In the genomic region with DNA sequence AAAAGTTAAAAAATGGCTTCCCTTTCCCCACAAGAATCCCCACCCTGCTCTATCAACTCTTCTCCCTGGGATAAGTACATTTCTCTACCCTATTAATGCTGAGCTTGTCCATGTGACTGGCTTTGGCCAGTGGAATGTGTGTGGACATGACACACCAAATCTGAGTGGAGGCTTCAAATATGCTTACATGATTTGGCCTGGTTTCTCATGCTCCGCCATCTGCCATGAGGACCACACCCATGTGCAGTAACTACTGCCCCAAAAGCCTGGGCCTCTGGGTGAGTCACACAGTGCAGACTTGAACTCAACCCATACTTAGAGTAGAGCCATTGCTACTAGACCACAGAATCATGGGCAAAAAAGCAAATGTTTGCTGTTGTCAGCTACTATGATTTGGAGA, we compare ENCODE assay signal across 13 cellular contexts. TPM values are rescaled to one million over a fixed set of nuclear protein-coding genes. Genes with fewer than 3 reads are reported as not detected.
DNase-seq lines count a peak whose midpoint lies in the region; ATAC-seq and TF ChIP-seq lines count a peak whose summit lies in the region.
"Had no signal": no experiment of that assay in that cellular context is flagged by ENCODE, and none has a peak within 500 bp of the region (broad histone marks: within the 10 kb centered on the region; RNA-seq: fewer than 3 reads in every experiment).

No MANE protein-coding gene starts in this region.

- ATAC-seq in activated CD8-positive, alpha-beta T cell treated with anti-CD3 and anti-CD28 coated beads for 36 hours = no peak
- ATAC-seq in activated CD8-positive, alpha-beta T cell treated with anti-CD3 and anti-CD28 coated beads, Interleukin-2, amount 10 ng/mL, durations not matched to agents 7 days and 5 days = no peak
- ATAC-seq in HG02973 (IDR thresholded peaks at IDR 0.05; ENCODE audit: unreplicated experiment) (no peak), SK-N-SH treated with all-trans-retinoic acid at 6 μM for 48 hours (no peak), GM21717 (IDR thresholded peaks at IDR 0.05; ENCODE audit: unreplicated experiment) (no peak)

- no peak for DNase-seq in activated CD8-positive, alpha-beta T cell treated with anti-CD3 and anti-CD28 coated beads for 36 hours
- no peak for DNase-seq in activated CD8-positive, alpha-beta T cell treated with anti-CD3 and anti-CD28 coated beads, Interleukin-2, amount 10 ng/mL, durations not matched to agents 7 days and 5 days
- peak; percentile 37 for DNase-seq in LHCN-M2 (ENCODE audit: low read depth)
- no peak for DNase-seq in endothelial cell (ENCODE audit: low spot score)
- DNase-seq in trophoblast cell = peak; percentile 12 to 30
- DNase-seq: activated T-cell treated with anti-CD3 and anti-CD28 coated beads, Interleukin-2, amount 50 U/mL, for 1 hour; NCI-H226; Peyer's patch had no signal

- no peak overlapping the region for H2BK12ac ChIP-seq in trophoblast cell (ENCODE audit: low read length)

- H3K27me3 Mint-ChIP-seq in activated CD8-positive, alpha-beta T cell treated with anti-CD3 and anti-CD28 coated beads for 36 hours = no peaks in the 10 kb centered on the region
- H3K27me3 Mint-ChIP-seq in activated CD8-positive, alpha-beta T cell treated with anti-CD3 and anti-CD28 coated beads, Interleukin-2, amount 10 ng/mL, durations not matched to agents 7 days and 5 days (ENCODE audit: low read depth) = no peaks in the 10 kb centered on the region
- H3K27me3 Mint-ChIP-seq in endothelial cell (ENCODE audit: unreplicated experiment) = peaks cover 6% of the 10 kb centered on the region
- H3K27me3 Mint-ChIP-seq: central memory CD8-positive, alpha-beta T cell had no signal

- H3K27me3 ChIP-seq in trophoblast cell (ENCODE audit: insufficient read depth, low read length) = no peaks in the 10 kb centered on the region
- H3K27me3 ChIP-seq: neural progenitor cell, Peyer's patch had no signal

- no peak overlapping the region for H3K14ac ChIP-seq in trophoblast cell (ENCODE audit: low read length)

- no peak overlapping the region for H3K4me3 ChIP-seq in trophoblast cell (ENCODE audit: low read depth, low read length)
- H3K4me3 ChIP-seq: neural progenitor cell, Peyer's patch had no signal

- H3K4me1 Mint-ChIP-seq in activated CD8-positive, alpha-beta T cell treated with anti-CD3 and anti-CD28 coated beads for 36 hours (ENCODE audit: low read depth) = no peaks in the 10 kb centered on the region
- H3K4me1 Mint-ChIP-seq in activated CD8-positive, alpha-beta T cell treated with anti-CD3 and anti-CD28 coated beads, Interleukin-2, amount 10 ng/mL, durations not matched to agents 7 days and 5 days (ENCODE audit: low read depth) = peaks cover 24% of the 10 kb centered on the region
- peaks cover 5% of the 10 kb centered on the region for H3K4me1 Mint-ChIP-seq in endothelial cell (ENCODE audit: unreplicated experiment)
- H3K4me1 Mint-ChIP-seq: central memory CD8-positive, alpha-beta T cell had no signal

- no peak overlapping the region for H4K8ac ChIP-seq in trophoblast cell (ENCODE audit: low read depth, low read length)

- H3K79me2 ChIP-seq in trophoblast cell (ENCODE audit: control insufficient read depth, insufficient read depth, low read length, poor library complexity) = no peaks in the 10 kb centered on the region

- no peak for TF ChIP-seq CTCF in activated CD8-positive, alpha-beta T cell treated with anti-CD3 and anti-CD28 coated beads for 36 hours (IDR thresholded peaks at IDR 0.05)
- TF ChIP-seq CTCF in endothelial cell (IDR thresholded peaks at IDR 0.05; ENCODE audit: unreplicated experiment) = no peak

- H3K27ac Mint-ChIP-seq in activated CD8-positive, alpha-beta T cell treated with anti-CD3 and anti-CD28 coated beads for 36 hours = peak overlapping the region; percentile 24
- H3K27ac Mint-ChIP-seq in activated CD8-positive, alpha-beta T cell treated with anti-CD3 and anti-CD28 coated beads, Interleukin-2, amount 10 ng/mL, durations not matched to agents 7 days and 5 days = no peak overlapping the region
- H3K27ac Mint-ChIP-seq in endothelial cell (ENCODE audit: unreplicated experiment) = peak overlapping the region; percentile 5
- H3K27ac Mint-ChIP-seq: neural progenitor cell had no signal

- no peak overlapping the region for H3K9ac ChIP-seq in trophoblast cell (ENCODE audit: low read length)
- H3K9ac ChIP-seq: neural progenitor cell had no signal

- H3K18ac ChIP-seq in trophoblast cell (ENCODE audit: low read length) = no peak overlapping the region

- H3K36me3 ChIP-seq in trophoblast cell (ENCODE audit: control insufficient read depth in 1 of 2, insufficient read depth in 2 of 2, low read length in 2 of 2) = peaks cover 45 to 50% of the 10 kb centered on the region in 2 experiments
- H3K36me3 ChIP-seq: neural progenitor cell had no signal

- CTCF ChIA-PET in activated CD8-positive, alpha-beta T cell treated with anti-CD3 and anti-CD28 coated beads for 36 hours (lab: Charles Lee) = interaction anchor here (0.5 to 2.4 kb wide), 2 partner anchors 314 to 437 kb away, joined by 3 to 5 read pairs; no protein-coding TSS in a partner anchor
- CTCF ChIA-PET in activated CD8-positive, alpha-beta T cell treated with anti-CD3 and anti-CD28 coated beads, Interleukin-2, amount 10 ng/mL, durations not matched to agents 7 days and 5 days (lab: Charles Lee) = no interaction called here

- H3K4me2 ChIP-seq in trophoblast cell (ENCODE audit: low read length) = no peak overlapping the region
- H3K4me2 ChIP-seq: neural progenitor cell had no signal

- no peak overlapping the region for H2BK120ac ChIP-seq in trophoblast cell (ENCODE audit: insufficient read depth, low read length, poor library complexity)

- no peak overlapping the region for H3K27ac ChIP-seq in trophoblast cell (ENCODE audit: low read depth, low read length)
- H3K27ac ChIP-seq: neural progenitor cell had no signal

- H4K12ac ChIP-seq in trophoblast cell (ENCODE audit: low read depth, low read length) = no peak overlapping the region

- no CpG with 5 or more reads among the region's 1 CpG for WGBS in trophoblast cell (ENCODE audit: extremely low coverage, insufficient coverage, insufficient read length)

- no peaks in the 10 kb centered on the region for H3K9me3 Mint-ChIP-seq in activated CD8-positive, alpha-beta T cell treated with anti-CD3 and anti-CD28 coated beads for 36 hours
- no peaks in the 10 kb centered on the region for H3K9me3 Mint-ChIP-seq in activated CD8-positive, alpha-beta T cell treated with anti-CD3 and anti-CD28 coated beads, Interleukin-2, amount 10 ng/mL, durations not matched to agents 7 days and 5 days (ENCODE audit: insufficient read depth)
- no peaks in the 10 kb centered on the region for H3K9me3 Mint-ChIP-seq in endothelial cell (ENCODE audit: unreplicated experiment)
- H3K9me3 Mint-ChIP-seq: central memory CD8-positive, alpha-beta T cell; neural progenitor cell had no signal

- no peaks in the 10 kb centered on the region for H3K4me1 ChIP-seq in trophoblast cell (ENCODE audit: control insufficient read depth in 1 of 2, insufficient read depth in 2 of 2, low read length in 2 of 2)
- H3K4me1 ChIP-seq: neural progenitor cell had no signal

- H2AK5ac ChIP-seq in trophoblast cell (ENCODE audit: low read length) = no peak overlapping the region

- no peak overlapping the region for H3K23ac ChIP-seq in trophoblast cell (ENCODE audit: low read length)

- H2AFZ ChIP-seq in trophoblast cell (ENCODE audit: insufficient read depth, low read length, poor library complexity) = no peak overlapping the region
- H2AFZ ChIP-seq: neural progenitor cell had no signal

- POLR2A ChIA-PET in activated CD8-positive, alpha-beta T cell treated with anti-CD3 and anti-CD28 coated beads for 36 hours (lab: Charles Lee) = interaction anchor here (1.5 kb wide), 1 partner anchor 13 kb away, joined by 3 read pairs; no protein-coding TSS in a partner anchor
- POLR2A ChIA-PET in activated CD8-positive, alpha-beta T cell treated with anti-CD3 and anti-CD28 coated beads, Interleukin-2, amount 10 ng/mL, durations not matched to agents 7 days and 5 days (lab: Charles Lee) = no interaction called here

- intact Hi-C loops in activated CD8-positive, alpha-beta T cell treated with anti-CD3 and anti-CD28 coated beads for 36 hours (cut with micrococcal nuclease) = no loop called here

- H3K9me3 ChIP-seq in trophoblast cell (ENCODE audit: insufficient read depth, low read depth, low read length) = peaks cover 3% of the 10 kb centered on the region
- H3K9me3 ChIP-seq: Peyer's patch had no signal

- no peak overlapping the region for H3K4ac ChIP-seq in trophoblast cell (ENCODE audit: low read depth, low read length)

- no peak overlapping the region for H4K91ac ChIP-seq in trophoblast cell (ENCODE audit: low read depth, low read length)

- H3K4me3 Mint-ChIP-seq in activated CD8-positive, alpha-beta T cell treated with anti-CD3 and anti-CD28 coated beads for 36 hours = no peak overlapping the region
- H3K4me3 Mint-ChIP-seq in activated CD8-positive, alpha-beta T cell treated with anti-CD3 and anti-CD28 coated beads, Interleukin-2, amount 10 ng/mL, durations not matched to agents 7 days and 5 days = no peak overlapping the region
- peak overlapping the region; percentile 40 for H3K4me3 Mint-ChIP-seq in endothelial cell (ENCODE audit: unreplicated experiment)
- H3K4me3 Mint-ChIP-seq: central memory CD8-positive, alpha-beta T cell; neural progenitor cell had no signal

- H3K79me1 ChIP-seq in trophoblast cell (ENCODE audit: low read length) = no peaks in the 10 kb centered on the region

- peaks cover 29% of the 10 kb centered on the region for H3K36me3 Mint-ChIP-seq in activated CD8-positive, alpha-beta T cell treated with anti-CD3 and anti-CD28 coated beads for 36 hours (ENCODE audit: low read depth)
- peaks cover 88% of the 10 kb centered on the region for H3K36me3 Mint-ChIP-seq in activated CD8-positive, alpha-beta T cell treated with anti-CD3 and anti-CD28 coated beads, Interleukin-2, amount 10 ng/mL, durations not matched to agents 7 days and 5 days (ENCODE audit: low read depth)
- H3K36me3 Mint-ChIP-seq in endothelial cell (ENCODE audit: low read depth, unreplicated experiment) = peaks cover 75% of the 10 kb centered on the region

- H2BK5ac ChIP-seq in trophoblast cell (ENCODE audit: low read depth, low read length, poor library complexity) = no peak overlapping the region

TF ChIP-seq in SK-N-SH treated with all-trans-retinoic acid at 6 μM for 48 hours, 23 proteins besides CTCF, POLR2A, EP300 and RAD21 (continues in another document):
- TF ChIP-seq ZFP3 (CRISPR knock-in tag; IDR thresholded peaks at IDR 0.05) = no peak

RNA-seq across cellular contexts. Expression of a gene that starts 36.3 kb away (rescaled TPM):
- total RNA-seq in activated CD8-positive, alpha-beta T cell treated with anti-CD3 and anti-CD28 coated beads for 36 hours = 10 to 100 TPM; 33.7 to 36.2 TPM
- total RNA-seq in activated CD8-positive, alpha-beta T cell treated with anti-CD3 and anti-CD28 coated beads, Interleukin-2, amount 10 ng/mL, durations not matched to agents 7 days and 5 days = 10 to 100 TPM; 57.7 to 58.4 TPM
- 0.06 TPM in 2 replicates for total RNA-seq in LHCN-M2 (2014; rRNA removed)
- polyA plus RNA-seq in LHCN-M2 (2012) = 0.09 TPM
- total RNA-seq in endothelial cell (ENCODE audit: unreplicated experiment) = 229 TPM
- polyA plus RNA-seq in trophoblast cell (2013) = 11.1 and 11.2 TPM in 2 replicates

Comparison
In these comparisons a context has a peak if more than half of its experiments do, and no peak if none do; other contexts are left out.
1. DNase-seq: peak in LHCN-M2 (single experiment) and trophoblast cell (2 of 2); none in activated CD8-positive, alpha-beta T cell treated with anti-CD3 and anti-CD28 coated beads for 36 hours (single experiment), activated CD8-positive, alpha-beta T cell treated with anti-CD3 and anti-CD28 coated beads, Interleukin-2, amount 10 ng/mL, durations not matched to agents 7 days and 5 days (single experiment) and endothelial cell (single experiment).
2. RNA of a gene that starts 36.3 kb away (total RNA-seq): 229 TPM in endothelial cell (single experiment), 57.7 to 58.4 TPM in activated CD8-positive, alpha-beta T cell treated with anti-CD3 and anti-CD28 coated beads, Interleukin-2, amount 10 ng/mL, durations not matched to agents 7 days and 5 days and 33.7 to 36.2 TPM in activated CD8-positive, alpha-beta T cell treated with anti-CD3 and anti-CD28 coated beads for 36 hours; 0.06 TPM in LHCN-M2; every median in the first group is over 10 times any median in the second.